In the genomic region with DNA sequence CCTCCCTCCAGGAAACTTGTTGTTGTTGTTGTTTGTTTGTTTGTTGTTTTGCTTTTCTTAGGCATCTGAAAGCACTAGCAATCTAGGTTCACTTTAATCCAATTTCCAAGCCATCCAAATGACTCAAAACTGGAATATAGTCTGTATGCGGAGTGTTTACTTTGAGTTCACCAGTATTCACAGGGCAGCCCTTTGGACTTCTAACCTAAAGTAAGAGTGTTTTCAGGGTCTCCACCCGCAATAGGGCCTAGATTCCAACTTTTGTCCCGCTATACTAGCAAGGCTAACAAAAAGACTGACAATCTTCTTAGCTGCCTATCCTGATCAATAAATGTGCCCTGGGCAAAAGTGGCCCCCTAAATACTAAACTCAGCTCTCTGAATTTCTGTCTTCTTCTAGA, we compare ENCODE assay signal across 31 cellular contexts.
"Had no signal": no experiment of that assay in that cellular context is flagged by ENCODE, and none has a peak within 500 bp of the region (broad histone marks: within the 10 kb centered on the region; RNA-seq: fewer than 3 reads in every experiment).

No MANE protein-coding gene starts in this region.

- H3K27me3 Mint-ChIP-seq: progenitor cell of endocrine pancreas; stimulated activated memory B cell treated with anti-CD40 and anti-IgM and Interleukin-4, amounts not matched to agents 10 μg/mL and 1 μg/mL and 100 μg/mL, for 72 hours; stimulated activated naive CD8-positive, alpha-beta T cell treated with anti-CD3 and anti-CD28 coated beads, Interleukin-15, amount 100 ng/mL, for 72 hours; type B pancreatic cell had no signal

- H3K4me3 Mint-ChIP-seq: natural killer cell; nephron; neural progenitor cell; stimulated activated memory B cell treated with anti-CD40 and anti-IgM and Interleukin-4, amounts not matched to agents 10 μg/mL and 1 μg/mL and 100 μg/mL, for 72 hours; stimulated activated naive CD8-positive, alpha-beta T cell treated with anti-CD3 and anti-CD28 coated beads, Interleukin-15, amount 100 ng/mL, for 72 hours; type B pancreatic cell had no signal

- H3K4me1 Mint-ChIP-seq: natural killer cell, nephron had no signal

- H3K36me3 ChIP-seq: neural progenitor cell, ovary, spleen, suprapubic skin, tibial artery, transverse colon, upper lobe of right lung, uterus had no signal

- H3K27me3 ChIP-seq: neural progenitor cell, ovary, spleen, suprapubic skin, testis, tibial artery, transverse colon, upper lobe of right lung, uterus had no signal

- DNase-seq: natural killer cell; occipital lobe; ovary; posterior cingulate gyrus; psoas muscle; right cardiac atrium; spleen; stimulated activated CD4-positive, alpha-beta T cell treated with anti-CD3 and anti-CD28 coated beads, Interleukin-12 subunit alpha, Interleukin-12 subunit beta, amount 100 ng/mL, for 4 hours; stimulated activated CD4-positive, alpha-beta T cell treated with anti-CD3 and anti-CD28 coated beads, Interleukin-1b, Interleukin-23, amount 100 ng/mL, for 48 hours; stimulated activated CD4-positive, alpha-beta T cell treated with anti-CD3 and anti-CD28 coated beads, Interleukin-4, amount 100 ng/mL, for 1 hour; stimulated activated CD4-positive, alpha-beta T cell treated with anti-CD3 and anti-CD28 coated beads, Interleukin-4, amount 100 ng/mL, for 4 hours; stimulated activated CD8-positive, alpha-beta memory T cell treated with anti-CD3 and anti-CD28 coated beads, Interleukin-4, amount 100 ng/mL, for 48 hours; stimulated activated naive CD4-positive, alpha-beta T cell; stimulated activated naive CD8-positive, alpha-beta T cell treated with anti-CD3 and anti-CD28 coated beads, Interleukin-15, amount 100 ng/mL, for 72 hours; stimulated activated naive CD8-positive, alpha-beta T cell treated with anti-CD3 and anti-CD28 coated beads, Interleukin-15, Interleukin-2, amounts not matched to agents 100 U/mL and 50 U/mL, for 24 hours; substantia nigra; testis; tibial artery; transverse colon; upper lobe of right lung; uterus had no signal

- H3K4me3 ChIP-seq: neural progenitor cell, ovary, psoas muscle, skin epidermis, smooth muscle cell, spleen, suprapubic skin, testis, tibial artery, transverse colon, upper lobe of right lung, uterus had no signal

- H3K79me2 ChIP-seq: parathyroid adenoma had no signal

- H3K4me1 ChIP-seq: neural progenitor cell, psoas muscle, testis, tibial artery, upper lobe of right lung, uterus had no signal

- H3K36me3 Mint-ChIP-seq: natural killer cell; stimulated activated memory B cell treated with anti-CD40 and anti-IgM and Interleukin-4, amounts not matched to agents 10 μg/mL and 1 μg/mL and 100 μg/mL, for 72 hours; type B pancreatic cell had no signal

- H3K9me3 ChIP-seq: ovary, psoas muscle, spleen, suprapubic skin, testis, tibial artery, transverse colon, upper lobe of right lung, uterus had no signal

- H3K9ac ChIP-seq: neural progenitor cell, parathyroid adenoma had no signal

- H3K9me3 Mint-ChIP-seq: natural killer cell; nephron; neural progenitor cell; stimulated activated memory B cell treated with anti-CD40 and anti-IgM and Interleukin-4, amounts not matched to agents 10 μg/mL and 1 μg/mL and 100 μg/mL, for 72 hours; stimulated activated naive CD8-positive, alpha-beta T cell treated with anti-CD3 and anti-CD28 coated beads, Interleukin-15, amount 100 ng/mL, for 72 hours; type B pancreatic cell had no signal

- ATAC-seq: natural killer cell; psoas muscle; right cardiac atrium; sciatic nerve; stimulated activated memory B cell treated with anti-CD40 and anti-IgM and Interleukin-4, amounts not matched to agents 10 μg/mL and 1 μg/mL and 100 μg/mL, for 72 hours; stimulated activated naive CD8-positive, alpha-beta T cell treated with anti-CD3 and anti-CD28 coated beads, Interleukin-15, amount 100 ng/mL, for 72 hours; stimulated activated naive CD8-positive, alpha-beta T cell treated with anti-CD3 and anti-CD28 coated beads, Interleukin-15, Interleukin-2, amounts not matched to agents 100 U/mL and 50 U/mL, for 24 hours; upper lobe of right lung had no signal

- H3K27ac ChIP-seq: neural progenitor cell, ovary, parathyroid adenoma, psoas muscle, skin epidermis, spleen, suprapubic skin, testis, tibial artery, transverse colon, upper lobe of right lung, uterus had no signal

- H3K4me2 ChIP-seq: neural progenitor cell, smooth muscle cell had no signal

- H2AFZ ChIP-seq: neural progenitor cell, parathyroid adenoma had no signal

- H3K27ac Mint-ChIP-seq: natural killer cell; nephron; neural progenitor cell; progenitor cell of endocrine pancreas; stimulated activated memory B cell treated with anti-CD40 and anti-IgM and Interleukin-4, amounts not matched to agents 10 μg/mL and 1 μg/mL and 100 μg/mL, for 72 hours; stimulated activated naive CD8-positive, alpha-beta T cell treated with anti-CD3 and anti-CD28 coated beads, Interleukin-15, amount 100 ng/mL, for 72 hours; type B pancreatic cell had no signal
